In genomic region chr17:44919411-44919810, GRCh38 we compare ENCODE assay signal across 17 cellular contexts. TPM values are rescaled to one million over a fixed set of nuclear protein-coding genes. Genes with fewer than 3 reads are reported as not detected.
DNase-seq lines count a peak whose midpoint lies in the region; ATAC-seq, FAIRE-seq and TF ChIP-seq lines count a peak whose summit lies in the region.
"Had no signal": no experiment of that assay in that cellular context is flagged by ENCODE, and none has a peak within 500 bp of the region (broad histone marks: within the 10 kb centered on the region; RNA-seq: fewer than 3 reads in every experiment).

No MANE protein-coding gene starts in this region.

- ATAC-seq in SK-N-SH treated with all-trans-retinoic acid at 6 μM for 48 hours (no peak), lower lobe of right lung (no peak), HG02759 (IDR thresholded peaks at IDR 0.05; ENCODE audit: unreplicated experiment) (no peak)

- POLR2A ChIA-PET in SK-N-SH (lab: Yijun Ruan, JAX) = interaction anchor here (1.0 to 2.5 kb wide), 4 partner anchors 12 to 230 kb away, joined by 3 to 14 read pairs (median 6); no protein-coding TSS in a partner anchor

- no peaks in the 10 kb centered on the region for H3K36me3 ChIP-seq in SK-N-SH (replicated peaks in 1 of 2; ENCODE audit: control insufficient read depth in 1 of 2, insufficient read depth in 2 of 2, low read length in 1 of 2)
- H3K36me3 ChIP-seq in OCI-LY3 (replicated peaks; ENCODE audit: low read depth, low read length) = no peaks in the 10 kb centered on the region
- no peaks in the 10 kb centered on the region for H3K36me3 ChIP-seq in lower lobe of right lung
- no peaks in the 10 kb centered on the region for H3K36me3 ChIP-seq in tibial nerve
- H3K36me3 ChIP-seq: upper lobe of left lung had no signal

- H3K4me2 ChIP-seq in SK-N-SH = no peak overlapping the region
- H3K4me2 ChIP-seq in OCI-LY3 (ENCODE audit: low read length) = no peak overlapping the region
- H3K4me2 ChIP-seq: PC-9 had no signal

- H3K27me3 ChIP-seq in SK-N-SH (ENCODE audit: insufficient read depth) (no peaks in the 10 kb centered on the region), OCI-LY3 (ENCODE audit: low read depth, low read length) (no peaks in the 10 kb centered on the region), lower lobe of right lung (ENCODE audit: low read depth) (peaks cover 10% of the 10 kb centered on the region), tibial nerve (no peaks in the 10 kb centered on the region)
- H3K27me3 ChIP-seq: upper lobe of left lung had no signal

- no peaks in the 10 kb centered on the region for H3K9me2 ChIP-seq in SK-N-SH

- H4K20me1 ChIP-seq in SK-N-SH (ENCODE audit: insufficient read depth) (no peaks in the 10 kb centered on the region), OCI-LY3 (ENCODE audit: insufficient read depth, low read length) (no peaks in the 10 kb centered on the region)

- peaks cover 2% of the 10 kb centered on the region for H3K4me1 Mint-ChIP-seq in progenitor cell of endocrine pancreas (ENCODE audit: low read depth)

- H3K36me3 Mint-ChIP-seq in progenitor cell of endocrine pancreas (ENCODE audit: insufficient read depth) = no peaks in the 10 kb centered on the region
- H3K36me3 Mint-ChIP-seq: CD4-positive, alpha-beta memory T cell; natural killer cell treated with Interleukin-12 subunit alpha and Interleukin-12 subunit beta and Interleukin-15 and Interleukin-18, amount 100 ng/mL, for 72 hours had no signal

- no peak for FAIRE-seq in RCC 7860 (lab: Jason Lieb, UNC)

- H3K27me3 Mint-ChIP-seq in progenitor cell of endocrine pancreas = peaks cover 52% of the 10 kb centered on the region

- H3K9ac ChIP-seq in SK-N-SH (no peak overlapping the region), OCI-LY3 (ENCODE audit: low read length) (no peak overlapping the region)

- H3K4me3 ChIP-seq in SK-N-SH (ENCODE audit: low read depth in 2 of 2, low read length in 1 of 2) (no peak overlapping the region), OCI-LY3 (ENCODE audit: low read length) (no peak overlapping the region), lower lobe of right lung (no peak overlapping the region), tibial nerve (no peak overlapping the region)
- H3K4me3 ChIP-seq: GM23338, PC-9, upper lobe of left lung had no signal

- no peaks in the 10 kb centered on the region for H3K9me3 Mint-ChIP-seq in progenitor cell of endocrine pancreas (ENCODE audit: low read depth)
- H3K9me3 Mint-ChIP-seq: CD4-positive, alpha-beta memory T cell; GM23338; natural killer cell treated with Interleukin-12 subunit alpha and Interleukin-12 subunit beta and Interleukin-15 and Interleukin-18, amount 100 ng/mL, for 72 hours had no signal

- no peak for TF ChIP-seq POLR2A in tibial nerve (IDR thresholded peaks at IDR 0.05)

- H3K27ac Mint-ChIP-seq in progenitor cell of endocrine pancreas = no peak overlapping the region
- H3K27ac Mint-ChIP-seq: activated CD8-positive, alpha-beta T cell treated with anti-CD3 and anti-CD28 coated beads, Interleukin-2, amount 10 ng/mL, durations not matched to agents 7 days and 5 days; CD4-positive, alpha-beta memory T cell; GM23338; natural killer cell treated with Interleukin-12 subunit alpha and Interleukin-12 subunit beta and Interleukin-15 and Interleukin-18, amount 100 ng/mL, for 72 hours had no signal

- 0 out of 2 replicates have a peak overlapping the region, but pooled peaks have one; percentile 36 for H2AFZ ChIP-seq in SK-N-SH (ENCODE audit: low read depth)
- H2AFZ ChIP-seq in OCI-LY3 (ENCODE audit: low read depth, low read length) = peak overlapping the region; percentile 47; the same call in 1 of the 2 replicates
- H2AFZ ChIP-seq: GM23338, PC-9 had no signal

- H3K9me3 ChIP-seq in SK-N-SH (no peaks in the 10 kb centered on the region), OCI-LY3 (ENCODE audit: insufficient read depth, low read length) (no peaks in the 10 kb centered on the region), lower lobe of right lung (no peaks in the 10 kb centered on the region), tibial nerve (no peaks in the 10 kb centered on the region)
- H3K9me3 ChIP-seq: upper lobe of left lung had no signal

- TF ChIP-seq EP300 in SK-N-SH (IDR thresholded peaks at IDR 0.05; ENCODE audit: borderline replicate concordance in 1 of 2, low read depth in 1 of 2, low read length in 1 of 2) = no peak
- no peak for TF ChIP-seq EP300 in tibial nerve (IDR thresholded peaks at IDR 0.05)

- peaks cover 18 to 42% of the 10 kb centered on the region in 2 experiments; a peak in 3 of 4 replicates for H3K4me1 ChIP-seq in SK-N-SH (ENCODE audit: control insufficient read depth in 1 of 2, insufficient read depth in 2 of 2, low read depth in 1 of 2, low read length in 1 of 2)
- H3K4me1 ChIP-seq in OCI-LY3 (ENCODE audit: low read length) = peaks cover 17% of the 10 kb centered on the region
- no peaks in the 10 kb centered on the region for H3K4me1 ChIP-seq in lower lobe of right lung
- peaks cover 0 to 67% (median 28%) of the 10 kb centered on the region in 4 donors for H3K4me1 ChIP-seq in tibial nerve

- peaks cover 12% of the 10 kb centered on the region for H3F3A ChIP-seq in SK-N-SH (replicated peaks; ENCODE audit: insufficient read depth)

- no peak for TF ChIP-seq RAD21 in SK-N-SH (IDR thresholded peaks at IDR 0.05; ENCODE audit: low read length)

- TF ChIP-seq CTCF in SK-N-SH (IDR thresholded peaks at IDR 0.05) (no peak), OCI-LY3 (IDR thresholded peaks at IDR 0.05; ENCODE audit: low read depth, low read length) (no peak), lower lobe of right lung (IDR thresholded peaks at IDR 0.05) (no peak), tibial nerve (IDR thresholded peaks at IDR 0.05) (no peak), progenitor cell of endocrine pancreas (IDR thresholded peaks at IDR 0.05; ENCODE audit: unreplicated experiment) (no peak)

- CTCF ChIA-PET in SK-N-SH (lab: Yijun Ruan, JAX) = interaction anchor here (0.5 to 17.2 kb wide), 40 partner anchors 9 to 1018 kb away, joined by 3 to 433 read pairs (median 9); partner anchors contain the start of genes ACBD4, C1QL1, EFTUD2 and PLCD3

- H3K27ac ChIP-seq in SK-N-SH (ENCODE audit: low read depth in 2 of 2, low read length in 1 of 2) (no peak overlapping the region; a peak in 1 of 4 replicates), OCI-LY3 (ENCODE audit: low read length) (no peak overlapping the region), lower lobe of right lung (no peak overlapping the region), tibial nerve (peak overlapping the region in 3 of 4 donors; percentile 43 to 78 (median 70))
- H3K27ac ChIP-seq: 22Rv1, PC-9, upper lobe of left lung had no signal

- no peak for DNase-seq in SK-N-SH
- peak; percentile 3 for DNase-seq in lower lobe of right lung
- no peak for DNase-seq in tibial nerve (ENCODE audit: low spot score in 2 of 2)
- DNase-seq in RCC 7860 (ENCODE audit: low spot score) = no peak
- DNase-seq in progenitor cell of endocrine pancreas (ENCODE audit: low spot score, unreplicated experiment) = no peak

- intact Hi-C loops in lower lobe of right lung (cut with DNase I) = no loop called here

- H3K79me2 ChIP-seq in SK-N-SH (ENCODE audit: insufficient read depth) = no peaks in the 10 kb centered on the region
- no peaks in the 10 kb centered on the region for H3K79me2 ChIP-seq in OCI-LY3 (ENCODE audit: low read length)

- H3K4me3 Mint-ChIP-seq in progenitor cell of endocrine pancreas (ENCODE audit: low read depth) = no peak overlapping the region
- H3K4me3 Mint-ChIP-seq: activated CD8-positive, alpha-beta T cell treated with anti-CD3 and anti-CD28 coated beads, Interleukin-2, amount 10 ng/mL, durations not matched to agents 7 days and 5 days; CD4-positive, alpha-beta memory T cell; GM23338; natural killer cell treated with Interleukin-12 subunit alpha and Interleukin-12 subunit beta and Interleukin-15 and Interleukin-18, amount 100 ng/mL, for 72 hours had no signal

- WGBS in SK-N-SH (ENCODE audit: low lambda C conversion rate) = 63% methylated on average over 2 of the region's 2 CpGs
- WGBS in tibial nerve, 2 donors = 62 to 80% methylated on average over 2 of the region's 2 CpGs

TF ChIP-seq in SK-N-SH, 30 proteins besides CTCF, POLR2A, EP300 and RAD21 (continues in another document):
- TF ChIP-seq FOSL2 (IDR thresholded peaks at IDR 0.05; ENCODE audit: borderline replicate concordance, low read depth) = no peak
- no peak for TF ChIP-seq GABPA (IDR thresholded peaks at IDR 0.05; ENCODE audit: low read depth)
- no peak for TF ChIP-seq POLR2AphosphoS5 (IDR thresholded peaks at IDR 0.05; ENCODE audit: low read depth, low read length)
- no peak for TF ChIP-seq TAF1 (IDR thresholded peaks at IDR 0.05; ENCODE audit: borderline replicate concordance, low read depth, low read length)
- TF ChIP-seq JUND (IDR thresholded peaks at IDR 0.05) = no peak

TF ChIP-seq in SK-N-SH treated with all-trans-retinoic acid at 6 μM for 48 hours, 23 proteins besides CTCF, POLR2A, EP300 and RAD21 (continues in another document):
- TF ChIP-seq GLIS3 (CRISPR knock-in tag; IDR thresholded peaks at IDR 0.05) (no peak), ISL1 (CRISPR knock-in tag; IDR thresholded peaks at IDR 0.05) (no peak), ZNF70 (CRISPR knock-in tag; IDR thresholded peaks at IDR 0.05) (no peak), ZC3H10 (CRISPR knock-in tag; IDR thresholded peaks at IDR 0.05) (no peak), OSR1 (CRISPR knock-in tag; IDR thresholded peaks at IDR 0.05) (no peak), RARB (CRISPR knock-in tag; IDR thresholded peaks at IDR 0.05) (no peak)

RNA-seq across cellular contexts. Expression of gene GFAP, which starts 4.1 kb away (rescaled TPM):
- polyA plus RNA-seq in SK-N-SH (2012; rRNA removed) = 0.48 and 0.71 TPM in 2 replicates
- polyA plus RNA-seq in SK-N-SH (2012; cell fraction: cytosol; rRNA removed) = 0.23 and 0.35 TPM in 2 replicates
- 0.36 and 0.44 TPM in 2 replicates for polyA plus RNA-seq in SK-N-SH (2012; cell fraction: nucleus; rRNA removed)
- total RNA-seq in lower lobe of right lung = not detected
- 10 to 100 TPM in 1 of 4 donors, 1 to 10 TPM in 3; 1.6 to 37.2 (median 7.3) TPM for total RNA-seq in tibial nerve
- not detected in 2 replicates for total RNA-seq in progenitor cell of endocrine pancreas
- total RNA-seq: activated CD8-positive, alpha-beta T cell treated with anti-CD3 and anti-CD28 coated beads, Interleukin-2, amount 10 ng/mL, durations not matched to agents 7 days and 5 days; CD4-positive, alpha-beta memory T cell; M059J; natural killer cell treated with Interleukin-12 subunit alpha and Interleukin-12 subunit beta and Interleukin-15 and Interleukin-18, amount 100 ng/mL, for 72 hours; osteocyte; PC-9; upper lobe of left lung had no signal

RNA-seq across cellular contexts. Expression of gene EFTUD2, which starts 20.2 kb away (rescaled TPM):
- 79.9 and 82.9 TPM in 2 replicates for polyA plus RNA-seq in SK-N-SH (2012; rRNA removed)
- polyA plus RNA-seq in SK-N-SH (2012; cell fraction: cytosol; rRNA removed) = 82.5 and 121 TPM in 2 replicates
- 112 and 140 TPM in 2 replicates for polyA plus RNA-seq in SK-N-SH (2012; cell fraction: nucleus; rRNA removed)
- 108 TPM for total RNA-seq in lower lobe of right lung
- 100 to 1,000 TPM in 1 of 4 donors, 10 to 100 TPM in 3; 48.9 to 137 (median 57.0) TPM for total RNA-seq in tibial nerve
- 127 and 133 TPM in 2 replicates for total RNA-seq in progenitor cell of endocrine pancreas

RNA-seq across cellular contexts. Expression of gene KIF18B, which starts 28.2 kb away (rescaled TPM):
- 12.6 and 14.7 TPM in 2 replicates for polyA plus RNA-seq in SK-N-SH (2012; rRNA removed)
- 4.0 and 7.1 TPM in 2 replicates for polyA plus RNA-seq in SK-N-SH (2012; cell fraction: cytosol; rRNA removed)
- polyA plus RNA-seq in SK-N-SH (2012; cell fraction: nucleus; rRNA removed) = 40.0 and 52.6 TPM in 2 replicates
- total RNA-seq in lower lobe of right lung = 0.89 TPM
- under 1 TPM in 2 of 4 donors, not detected in 2; 0.30 to 0.66 TPM for total RNA-seq in tibial nerve
- 27.7 and 32.2 TPM in 2 replicates for total RNA-seq in progenitor cell of endocrine pancreas
- total RNA-seq: CD4-positive, alpha-beta memory T cell had no signal
- polyA plus RNA-seq: CD4-positive, alpha-beta memory T cell had no signal

RNA-seq across cellular contexts. Expression of gene C1QL1, which starts 48.7 kb away (rescaled TPM):
- 5.4 and 11.9 TPM in 2 replicates for polyA plus RNA-seq in SK-N-SH (2012; rRNA removed)
- polyA plus RNA-seq in SK-N-SH (2012; cell fraction: cytosol; rRNA removed) = 4.7 and 10.1 TPM in 2 replicates
- 3.3 and 3.6 TPM in 2 replicates for polyA plus RNA-seq in SK-N-SH (2012; cell fraction: nucleus; rRNA removed)
- not detected for total RNA-seq in lower lobe of right lung
- 10 to 100 TPM in 3 of 4 donors, 1 to 10 TPM in 1; 9.8 to 25.5 (median 21.2) TPM for total RNA-seq in tibial nerve
- total RNA-seq in progenitor cell of endocrine pancreas = 36.2 and 37.0 TPM in 2 replicates
- total RNA-seq: CD4-positive, alpha-beta memory T cell; natural killer cell treated with Interleukin-12 subunit alpha and Interleukin-12 subunit beta and Interleukin-15 and Interleukin-18, amount 100 ng/mL, for 72 hours had no signal
- polyA plus RNA-seq: CD4-positive, alpha-beta memory T cell had no signal

Comparison
In these comparisons a context has a peak if more than half of its experiments do, and no peak if none do; other contexts are left out.
1. H3K27ac ChIP-seq: peak in tibial nerve (3 of 4); none in SK-N-SH (0 of 2), OCI-LY3 (single experiment) and lower lobe of right lung (single experiment).
2. RNA of gene KIF18B, which starts 28.2 kb away (total RNA-seq): 27.7 to 32.2 TPM in progenitor cell of endocrine pancreas; 0.89 TPM in lower lobe of right lung (single experiment) and 0.30 to 0.66 TPM in tibial nerve; every median in the first group is over 10 times any median in the second.